Comparison of ENCODE assay signal across 1 cellular context in genomic region chr1:6627841-6628545, GRCh38.
TF ChIP-seq lines count a peak whose summit lies in the region.

No MANE protein-coding gene starts in this region.

TF ChIP-seq in IMR-90, 13 proteins besides CTCF, POLR2A, EP300 and RAD21:
- TF ChIP-seq, protein P1, sequence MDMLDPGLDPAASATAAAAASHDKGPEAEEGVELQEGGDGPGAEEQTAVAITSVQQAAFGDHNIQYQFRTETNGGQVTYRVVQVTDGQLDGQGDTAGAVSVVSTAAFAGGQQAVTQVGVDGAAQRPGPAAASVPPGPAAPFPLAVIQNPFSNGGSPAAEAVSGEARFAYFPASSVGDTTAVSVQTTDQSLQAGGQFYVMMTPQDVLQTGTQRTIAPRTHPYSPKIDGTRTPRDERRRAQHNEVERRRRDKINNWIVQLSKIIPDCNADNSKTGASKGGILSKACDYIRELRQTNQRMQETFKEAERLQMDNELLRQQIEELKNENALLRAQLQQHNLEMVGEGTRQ (IDR thresholded peaks at IDR 0.05; ENCODE audit: low read depth, low read length) = no peak
- TF ChIP-seq CHD1 (IDR thresholded peaks at IDR 0.05; ENCODE audit: low read depth, low read length) (no peak), BHLHE40 (IDR thresholded peaks at IDR 0.05; ENCODE audit: low read depth, low read length) (no peak), NFE2L2 (IDR thresholded peaks at IDR 0.05; ENCODE audit: low read depth, low read length) (no peak), FOS (IDR thresholded peaks at IDR 0.05; ENCODE audit: low read depth, low read length) (no peak), SMC3 (IDR thresholded peaks at IDR 0.05; ENCODE audit: low read depth, low read length) (no peak), MXI1 (IDR thresholded peaks at IDR 0.05; ENCODE audit: borderline replicate concordance, low read depth, low read length) (no peak), MAFK (IDR thresholded peaks at IDR 0.05; ENCODE audit: low read depth, low read length) (no peak), MAZ (IDR thresholded peaks at IDR 0.05; ENCODE audit: borderline replicate concordance, low read depth, low read length) (no peak), RCOR1 (IDR thresholded peaks at IDR 0.05; ENCODE audit: insufficient replicate concordance, low read length) (no peak), CEBPB (IDR thresholded peaks at IDR 0.05; ENCODE audit: low read depth, low read length) (no peak), RFX5 (IDR thresholded peaks at IDR 0.05; ENCODE audit: low read depth, low read length) (no peak)
- TF ChIP-seq, protein P2, sequence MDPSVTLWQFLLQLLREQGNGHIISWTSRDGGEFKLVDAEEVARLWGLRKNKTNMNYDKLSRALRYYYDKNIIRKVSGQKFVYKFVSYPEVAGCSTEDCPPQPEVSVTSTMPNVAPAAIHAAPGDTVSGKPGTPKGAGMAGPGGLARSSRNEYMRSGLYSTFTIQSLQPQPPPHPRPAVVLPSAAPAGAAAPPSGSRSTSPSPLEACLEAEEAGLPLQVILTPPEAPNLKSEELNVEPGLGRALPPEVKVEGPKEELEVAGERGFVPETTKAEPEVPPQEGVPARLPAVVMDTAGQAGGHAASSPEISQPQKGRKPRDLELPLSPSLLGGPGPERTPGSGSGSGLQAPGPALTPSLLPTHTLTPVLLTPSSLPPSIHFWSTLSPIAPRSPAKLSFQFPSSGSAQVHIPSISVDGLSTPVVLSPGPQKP (IDR thresholded peaks at IDR 0.05; ENCODE audit: borderline replicate concordance, low read depth, low read length) = no peak
